18 cellular contexts compared by ENCODE assay signal in the genomic region with DNA sequence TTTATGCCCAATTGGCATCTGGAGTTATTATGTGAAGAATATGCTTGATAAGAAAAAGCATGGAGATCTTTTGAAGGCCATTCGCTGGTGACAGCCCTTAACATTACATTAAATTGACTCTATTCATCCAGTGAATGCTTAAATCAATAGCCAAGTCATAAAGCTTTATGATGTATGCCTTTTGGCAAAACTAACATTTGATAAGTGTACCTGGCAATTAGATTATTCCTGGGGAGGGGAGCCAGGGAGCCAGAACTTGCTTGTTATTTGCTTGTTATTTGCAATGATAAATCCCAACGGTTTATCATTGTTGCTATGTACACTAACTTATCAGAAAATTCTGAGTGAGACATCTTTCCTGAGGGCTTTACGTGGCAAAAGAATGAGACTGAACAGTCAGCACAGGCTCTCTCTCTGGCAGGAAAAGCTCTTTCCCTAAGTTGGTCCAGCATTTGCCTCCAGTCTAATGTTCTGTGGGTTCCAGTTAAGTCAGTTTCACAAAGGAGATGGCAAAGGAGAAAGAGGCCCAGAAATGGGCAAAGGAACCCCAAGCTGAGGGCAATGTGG. TPM values are rescaled to one million over a fixed set of nuclear protein-coding genes. Genes with fewer than 3 reads are reported as not detected.
DNase-seq lines count a peak whose midpoint lies in the region; ATAC-seq and TF ChIP-seq lines count a peak whose summit lies in the region.
"Had no signal": no experiment of that assay in that cellular context is flagged by ENCODE, and none has a peak within 500 bp of the region (broad histone marks: within the 10 kb centered on the region; RNA-seq: fewer than 3 reads in every experiment).

No MANE protein-coding gene starts in this region.

- TF ChIP-seq CTCF in AG10803 (conservative IDR thresholded peaks at IDR 0.05; ENCODE audit: low read length), result no peak
- no peak for TF ChIP-seq CTCF in IMR-90 (conservative IDR thresholded peaks at IDR 0.05; ENCODE audit: low read depth, low read length)
- TF ChIP-seq CTCF in VCaP (conservative IDR thresholded peaks at IDR 0.05), result no peak
- no peak for TF ChIP-seq CTCF in fibroblast of villous mesenchyme (IDR thresholded peaks at IDR 0.05; ENCODE audit: insufficient read depth, low read depth, low read length)
- no peak for TF ChIP-seq CTCF in psoas muscle (IDR thresholded peaks at IDR 0.05)
- no peak for TF ChIP-seq CTCF in lower lobe of right lung (IDR thresholded peaks at IDR 0.05)

- dilution Hi-C loops in IMR-90 (cut with HindIII; ENCODE audit: low sequenced_read_pairs, unreplicated experiment), result no loop called here

- H2AK5ac ChIP-seq in IMR-90 (ENCODE audit: low read depth, low read length), result peak overlapping the region; percentile 85

- peak overlapping the region; percentile 79 for H3K23ac ChIP-seq in IMR-90 (ENCODE audit: low read depth, low read length)

- BruUV-seq in IMR-90 (replicated peaks; lab: Mats Ljungman, UMichigan), result no TSS peak

- TF ChIP-seq RAD21 in IMR-90 (IDR thresholded peaks at IDR 0.05; ENCODE audit: low read length), result no peak; the same call in 1 of the 2 replicates

- peak overlapping the region; percentile 99 for H2BK20ac ChIP-seq in IMR-90 (ENCODE audit: low read depth, low read length)

- H4K8ac ChIP-seq in IMR-90 (ENCODE audit: low read depth in 2 of 2, low read length in 2 of 2), result peak overlapping the region; percentile 84 to 95

- H2AFZ ChIP-seq in IMR-90 (replicated peaks; ENCODE audit: low read length, poor library complexity), result peak overlapping the region; percentile 73

- peak overlapping the region; percentile 94 for H4K91ac ChIP-seq in IMR-90 (ENCODE audit: insufficient read depth, low read depth, low read length)

- intact Hi-C loops in IMR-90 (cut with micrococcal nuclease), result no loop called here
- intact Hi-C loops in psoas muscle (cut with DNase I), result no loop called here
- intact Hi-C loops in lower lobe of right lung (cut with DNase I), result no loop called here

- peaks cover 20% of the 10 kb centered on the region for H3K9me1 ChIP-seq in IMR-90 (ENCODE audit: insufficient read depth, low read length)

- H2BK120ac ChIP-seq in IMR-90 (ENCODE audit: low read depth, low read length), result peak overlapping the region; percentile 99

- H3K4ac ChIP-seq in IMR-90 (ENCODE audit: low read depth, low read length), result peak overlapping the region; percentile 98

- CTCF ChIA-PET in IMR-90 (lab: Yijun Ruan, JAX), result interaction anchor here (0.7 kb wide), 1 partner anchor 10 kb away, joined by 3 read pairs; no protein-coding TSS in a partner anchor

- TF ChIP-seq POLR2A in IMR-90 (IDR thresholded peaks at IDR 0.05; ENCODE audit: low read depth, low read length), result peak; percentile 60; the same call in 1 of the 2 replicates

- H2BK15ac ChIP-seq in IMR-90 (ENCODE audit: low read depth, low read length), result peak overlapping the region; percentile 99

- H3K27ac ChIP-seq in IMR-90 (ENCODE audit: insufficient read depth, low read length), result peak overlapping the region; percentile 35
- peak overlapping the region; percentile 51 for H3K27ac ChIP-seq in VCaP
- no peak overlapping the region for H3K27ac ChIP-seq in psoas muscle
- H3K27ac ChIP-seq in lower lobe of right lung, result no peak overlapping the region
- H3K27ac ChIP-seq: heart left ventricle, ovary, skin epidermis had no signal

- peak overlapping the region; percentile 97 for H3K14ac ChIP-seq in IMR-90 (replicated peaks; ENCODE audit: low read depth, low read length)

- no peaks in the 10 kb centered on the region; a peak in 1 of 4 replicates for H3K79me1 ChIP-seq in IMR-90 (ENCODE audit: low read depth in 1 of 2, low read length in 2 of 2)

- H3K9me3 ChIP-seq in IMR-90 (ENCODE audit: control insufficient read depth, insufficient read depth, low read length) (no peaks in the 10 kb centered on the region), psoas muscle (no peaks in the 10 kb centered on the region), lower lobe of right lung (no peaks in the 10 kb centered on the region)
- H3K9me3 ChIP-seq: ovary had no signal

- peak overlapping the region; percentile 84 for H2BK5ac ChIP-seq in IMR-90 (ENCODE audit: low read depth, low read length, poor library complexity, severe bottlenecking)

- H3K4me1 ChIP-seq in IMR-90 (ENCODE audit: control insufficient read depth, insufficient read depth, low read length), result peaks cover 7% of the 10 kb centered on the region
- H3K4me1 ChIP-seq in psoas muscle, result no peaks in the 10 kb centered on the region
- no peaks in the 10 kb centered on the region for H3K4me1 ChIP-seq in lower lobe of right lung
- H3K4me1 ChIP-seq: heart left ventricle had no signal

- H3K36me3 ChIP-seq in IMR-90 (ENCODE audit: control insufficient read depth, insufficient read depth, low read length) (no peaks in the 10 kb centered on the region), psoas muscle (ENCODE audit: insufficient read depth in 1 of 2, low read depth in 1 of 2) (no peaks in the 10 kb centered on the region), lower lobe of right lung (no peaks in the 10 kb centered on the region)
- H3K36me3 ChIP-seq: heart left ventricle, ovary had no signal

- DNase-seq in AG10803 (ENCODE audit: low read depth) (peak; percentile 51), IMR-90 (peak; percentile 80), fibroblast of villous mesenchyme (ENCODE audit: low read depth) (peak; percentile 53), psoas muscle (no peak), lower lobe of right lung (no peak)
- DNase-seq in stimulated activated CD4-positive, alpha-beta T cell treated with anti-CD3 and anti-CD28 coated beads, Interleukin-12 subunit alpha, Interleukin-12 subunit beta, amount 100 ng/mL, for 4 hours, result no peak
- DNase-seq: activated CD4-positive, alpha-beta T cell treated with anti-CD3 and anti-CD28 coated beads for 48 hours; DMS53; GOT3; heart left ventricle; kidney; NCI-H1436 treated with DMSO at 0.1 percent for 48 hours; NCI-H510A; ovary had no signal

- H4K5ac ChIP-seq in IMR-90 (ENCODE audit: low read depth, low read length), result peak overlapping the region; percentile 65; the same call in 1 of the 2 replicates

- no peaks in the 10 kb centered on the region for H4K20me1 ChIP-seq in IMR-90 (ENCODE audit: insufficient read depth, low read length)

- ATAC-seq in IMR-90 (ENCODE audit: low read depth), result peak; percentile 44
- no peak for ATAC-seq in HG03457 (IDR thresholded peaks at IDR 0.05; ENCODE audit: unreplicated experiment)
- no peak for ATAC-seq in psoas muscle
- no peak for ATAC-seq in lower lobe of right lung
- ATAC-seq: activated naive CD4-positive, alpha-beta T cell treated with anti-CD3 and anti-CD28 coated beads, Interleukin-2, amount 50 U/mL, for 72 hours; heart left ventricle had no signal

- in situ Hi-C loops in IMR-90 (cut with MboI; ENCODE audit: low sequenced_read_pairs), result no loop called here

- peak overlapping the region; percentile 69; the same call in 1 of the 2 replicates for H3K9ac ChIP-seq in IMR-90 (ENCODE audit: low read depth, low read length)

- no peaks in the 10 kb centered on the region for H3K27me3 ChIP-seq in IMR-90 (ENCODE audit: control insufficient read depth, insufficient read depth, low read length)
- no peaks in the 10 kb centered on the region for H3K27me3 ChIP-seq in psoas muscle (ENCODE audit: insufficient read depth in 3 of 3, low read length in 2 of 3)
- H3K27me3 ChIP-seq in lower lobe of right lung (ENCODE audit: low read depth), result no peaks in the 10 kb centered on the region
- H3K27me3 ChIP-seq: heart left ventricle, ovary had no signal

- no peak overlapping the region for H2AK9ac ChIP-seq in IMR-90 (replicated peaks; ENCODE audit: low read depth, low read length, poor library complexity)

- H3K18ac ChIP-seq in IMR-90 (ENCODE audit: low read depth, low read length), result peak overlapping the region; percentile 50; the same call in 1 of the 2 replicates

- H3K56ac ChIP-seq in IMR-90 (ENCODE audit: extremely low read depth, insufficient read depth, low read length), result peak overlapping the region; percentile 66

- WGBS in IMR-90 (ENCODE audit: extremely low coverage in 2 of 2, insufficient read length in 1 of 2), 2 experiments, result no CpG with 5 or more reads among the region's 3 CpGs
- 90 to 94% (median 90%) methylated on average over 3 of the region's 3 CpGs for WGBS in psoas muscle, 3 donors

- POLR2A ChIA-PET in IMR-90 (lab: Charles Lee; ENCODE audit: unreplicated experiment), result no interaction called here

- H3K4me2 ChIP-seq in IMR-90 (ENCODE audit: low read depth, low read length), result peak overlapping the region; percentile 40; the same call in 1 of the 2 replicates

- H3K4me3 ChIP-seq in AG10803 (ENCODE audit: low read length), result no peak overlapping the region
- H3K4me3 ChIP-seq in IMR-90 (ENCODE audit: insufficient read depth, low read depth, low read length), result no peak overlapping the region
- H3K4me3 ChIP-seq in fibroblast of villous mesenchyme (ENCODE audit: low read depth, low read length), result no peak overlapping the region
- no peak overlapping the region for H3K4me3 ChIP-seq in psoas muscle
- H3K4me3 ChIP-seq in lower lobe of right lung, result no peak overlapping the region
- H3K4me3 ChIP-seq: heart left ventricle, ovary, skin epidermis had no signal

TF ChIP-seq in IMR-90, 13 proteins besides CTCF, POLR2A, EP300 and RAD21 (continues in another document):
- TF ChIP-seq, protein P1, sequence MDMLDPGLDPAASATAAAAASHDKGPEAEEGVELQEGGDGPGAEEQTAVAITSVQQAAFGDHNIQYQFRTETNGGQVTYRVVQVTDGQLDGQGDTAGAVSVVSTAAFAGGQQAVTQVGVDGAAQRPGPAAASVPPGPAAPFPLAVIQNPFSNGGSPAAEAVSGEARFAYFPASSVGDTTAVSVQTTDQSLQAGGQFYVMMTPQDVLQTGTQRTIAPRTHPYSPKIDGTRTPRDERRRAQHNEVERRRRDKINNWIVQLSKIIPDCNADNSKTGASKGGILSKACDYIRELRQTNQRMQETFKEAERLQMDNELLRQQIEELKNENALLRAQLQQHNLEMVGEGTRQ (IDR thresholded peaks at IDR 0.05; ENCODE audit: low read depth, low read length), result no peak
- no peak for TF ChIP-seq CEBPB (IDR thresholded peaks at IDR 0.05; ENCODE audit: low read depth, low read length)
- TF ChIP-seq, protein P2, sequence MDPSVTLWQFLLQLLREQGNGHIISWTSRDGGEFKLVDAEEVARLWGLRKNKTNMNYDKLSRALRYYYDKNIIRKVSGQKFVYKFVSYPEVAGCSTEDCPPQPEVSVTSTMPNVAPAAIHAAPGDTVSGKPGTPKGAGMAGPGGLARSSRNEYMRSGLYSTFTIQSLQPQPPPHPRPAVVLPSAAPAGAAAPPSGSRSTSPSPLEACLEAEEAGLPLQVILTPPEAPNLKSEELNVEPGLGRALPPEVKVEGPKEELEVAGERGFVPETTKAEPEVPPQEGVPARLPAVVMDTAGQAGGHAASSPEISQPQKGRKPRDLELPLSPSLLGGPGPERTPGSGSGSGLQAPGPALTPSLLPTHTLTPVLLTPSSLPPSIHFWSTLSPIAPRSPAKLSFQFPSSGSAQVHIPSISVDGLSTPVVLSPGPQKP (IDR thresholded peaks at IDR 0.05; ENCODE audit: borderline replicate concordance, low read depth, low read length), result no peak

RNA-seq across cellular contexts. Expression of a gene that starts 35.8 kb away (rescaled TPM):
- total RNA-seq in IMR-90 (2012; rRNA removed) (283 and 326 TPM in 2 replicates), fibroblast of villous mesenchyme (333 and 621 TPM in 2 replicates), psoas muscle (10 to 100 TPM; 16.4 to 40.6 (median 20.1) TPM), lower lobe of right lung (75.3 TPM)
- polyA plus RNA-seq in IMR-90 (2012; rRNA removed) (130 and 134 TPM in 2 replicates), psoas muscle (1 to 10 TPM; 7.7 to 8.0 (median 7.9) TPM)
- polyA plus RNA-seq in IMR-90 (2012; cell fraction: cytosol; rRNA removed), result 90.0 and 130 TPM in 2 replicates
- polyA plus RNA-seq in IMR-90 (2012; cell fraction: nucleus; rRNA removed; ENCODE audit: low replicate concordance), result 150 and 261 TPM in 2 replicates

Comparison
In these comparisons a context has a peak if more than half of its experiments do, and no peak if none do; other contexts are left out.
1. DNase-seq: peak in AG10803 (single experiment), IMR-90 (single experiment) and fibroblast of villous mesenchyme (single experiment); none in psoas muscle (0 of 2), lower lobe of right lung (single experiment) and stimulated activated CD4-positive, alpha-beta T cell treated with anti-CD3 and anti-CD28 coated beads, Interleukin-12 subunit alpha, Interleukin-12 subunit beta, amount 100 ng/mL, for 4 hours (single experiment).
2. H3K27ac ChIP-seq: peak in IMR-90 (single experiment) and VCaP (single experiment); none in psoas muscle (single experiment) and lower lobe of right lung (single experiment).